Comparison of ENCODE assay signal across 8 cellular contexts in the genomic region with DNA sequence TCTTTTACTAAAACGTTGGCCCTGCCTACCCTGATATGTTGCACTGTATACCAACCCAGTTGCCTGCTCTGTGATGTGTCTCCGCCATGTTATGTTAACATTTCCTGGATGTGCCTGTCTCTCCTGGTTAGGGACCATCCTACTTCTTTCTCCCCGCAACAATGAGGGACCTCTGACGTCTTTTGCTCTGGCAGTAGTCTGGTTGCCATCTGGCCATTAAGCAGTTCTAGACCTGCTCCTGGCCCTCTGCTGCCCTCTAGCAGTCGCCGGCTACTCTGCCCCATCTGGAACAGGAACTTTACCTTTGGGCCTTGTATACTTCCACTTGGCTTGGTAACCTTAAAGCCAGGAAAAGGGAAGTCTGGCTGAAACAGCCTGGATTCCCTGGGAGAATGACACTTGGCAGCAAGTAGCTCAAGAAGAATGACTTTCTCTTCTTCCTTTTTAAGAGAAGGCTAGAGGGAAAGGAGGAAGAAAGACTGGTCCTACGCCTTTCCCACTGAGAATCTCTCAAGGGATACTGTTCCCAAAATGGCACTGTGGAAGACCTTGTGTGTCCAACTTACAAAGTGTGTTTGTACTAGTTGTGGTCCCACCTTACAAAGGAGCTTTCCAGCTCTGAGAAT.
DNase-seq lines count a peak whose midpoint lies in the region; ATAC-seq and TF ChIP-seq lines count a peak whose summit lies in the region.

No MANE protein-coding gene starts in this region.

- CTCF ChIA-PET in HEK293T (lab: Yijun Ruan, JAX), result interaction anchor here (0.9 to 3.5 kb wide), 13 partner anchors 10 to 129 kb away, joined by 3 to 23 read pairs (median 5); no protein-coding TSS in a partner anchor

- POLR2A ChIA-PET in HEK293T (lab: Yijun Ruan, JAX), result no interaction called here

- peak; percentile 5 for DNase-seq in NCI-H146 (lab: John Stamatoyannopoulos, UW)
- no peak for DNase-seq in NCI-H146 treated with DMSO at 0.1 percent for 48 hours (lab: John Stamatoyannopoulos, UW; ENCODE audit: unreplicated experiment)
- peak; percentile 81 for DNase-seq in HEK293T (ENCODE audit: extremely low spot score)
- peak; percentile 75 for DNase-seq in NCI-H2171 treated with DMSO at 0.1 percent for 48 hours (lab: John Stamatoyannopoulos, UW)
- DNase-seq in activated CD8-positive, alpha-beta memory T cell treated with anti-CD3 and anti-CD28 coated beads, Interleukin-2, amount 50 U/mL, for 4 hours, result peak; percentile 28
- peak; percentile 28 for DNase-seq in left cardiac atrium
- DNase-seq in stimulated activated CD4-positive, alpha-beta T cell treated with anti-CD3 and anti-CD28 coated beads, Interleukin-2, amount 100 ng/mL, for 48 hours, result peak; percentile 14 to 45
- DNase-seq in foreskin melanocyte, result no peak

- ATAC-seq in left cardiac atrium, result no peak

- intact Hi-C loops in left cardiac atrium (cut with DNase I), result loop anchor here in 1 of 2 donors (5.0 kb wide), 1 partner anchor 130 kb away; no protein-coding TSS in a partner anchor

TF ChIP-seq in HEK293T, 16 proteins besides CTCF, POLR2A, EP300 and RAD21:
- TF ChIP-seq FOXM1 (IDR thresholded peaks at IDR 0.05; ENCODE audit: borderline replicate concordance) (no peak), NFRKB (IDR thresholded peaks at IDR 0.05) (no peak), TARDBP (IDR thresholded peaks at IDR 0.05) (no peak), ELF4 (IDR thresholded peaks at IDR 0.05) (no peak), ZNF384 (IDR thresholded peaks at IDR 0.05) (no peak), HDGF (IDR thresholded peaks at IDR 0.05; ENCODE audit: borderline replicate concordance) (no peak), LEF1 (IDR thresholded peaks at IDR 0.05; ENCODE audit: borderline replicate concordance) (no peak), CTBP1 (IDR thresholded peaks at IDR 0.05; ENCODE audit: borderline replicate concordance) (no peak), ARNT (IDR thresholded peaks at IDR 0.05) (no peak), FOXK2 (IDR thresholded peaks at IDR 0.05) (no peak), SUZ12 (IDR thresholded peaks at IDR 0.05) (no peak), BHLHE40 (IDR thresholded peaks at IDR 0.05; ENCODE audit: borderline replicate concordance) (no peak), SP1 (IDR thresholded peaks at IDR 0.05) (no peak), FOXA1 (IDR thresholded peaks at IDR 0.05) (no peak), L3MBTL2 (conservative IDR thresholded peaks at IDR 0.05) (no peak)
- TF ChIP-seq, protein P1, sequence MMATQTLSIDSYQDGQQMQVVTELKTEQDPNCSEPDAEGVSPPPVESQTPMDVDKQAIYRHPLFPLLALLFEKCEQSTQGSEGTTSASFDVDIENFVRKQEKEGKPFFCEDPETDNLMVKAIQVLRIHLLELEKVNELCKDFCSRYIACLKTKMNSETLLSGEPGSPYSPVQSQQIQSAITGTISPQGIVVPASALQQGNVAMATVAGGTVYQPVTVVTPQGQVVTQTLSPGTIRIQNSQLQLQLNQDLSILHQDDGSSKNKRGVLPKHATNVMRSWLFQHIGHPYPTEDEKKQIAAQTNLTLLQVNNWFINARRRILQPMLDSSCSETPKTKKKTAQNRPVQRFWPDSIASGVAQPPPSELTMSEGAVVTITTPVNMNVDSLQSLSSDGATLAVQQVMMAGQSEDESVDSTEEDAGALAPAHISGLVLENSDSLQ (IDR thresholded peaks at IDR 0.05), result no peak

Comparison
In these comparisons a context has a peak if more than half of its experiments do, and no peak if none do; other contexts are left out.
1. DNase-seq: peak in NCI-H146 (single experiment), HEK293T (single experiment), NCI-H2171 treated with DMSO at 0.1 percent for 48 hours (single experiment), activated CD8-positive, alpha-beta memory T cell treated with anti-CD3 and anti-CD28 coated beads, Interleukin-2, amount 50 U/mL, for 4 hours (single experiment), left cardiac atrium (single experiment) and stimulated activated CD4-positive, alpha-beta T cell treated with anti-CD3 and anti-CD28 coated beads, Interleukin-2, amount 100 ng/mL, for 48 hours (2 of 2); none in NCI-H146 treated with DMSO at 0.1 percent for 48 hours (single experiment) and foreskin melanocyte (single experiment).